In genomic region chr17:56510554-56511342, GRCh38 we compare ENCODE assay signal across 23 cellular contexts.
"Had no signal": no experiment of that assay in that cellular context is flagged by ENCODE, and none has a peak within 500 bp of the region (broad histone marks: within the 10 kb centered on the region; RNA-seq: fewer than 3 reads in every experiment).

No MANE protein-coding gene starts in this region.

- H3K4me1 Mint-ChIP-seq: activated CD4-positive, alpha-beta T cell treated with anti-CD3 and anti-CD28 coated beads, Interleukin-2, amount 10 ng/mL, durations not matched to agents 7 days and 5 days; activated CD8-positive, alpha-beta memory T cell treated with anti-CD3 and anti-CD28 coated beads, Interleukin-2, amount 10 ng/mL, durations not matched to agents 7 days and 5 days; activated naive CD8-positive, alpha-beta T cell treated with anti-CD3 and anti-CD28 coated beads, Interleukin-2, amount 50 U/mL, for 24 hours; naive thymus-derived CD4-positive, alpha-beta T cell had no signal

- H3K36me3 Mint-ChIP-seq: activated CD8-positive, alpha-beta memory T cell treated with anti-CD3 and anti-CD28 coated beads, Interleukin-2, amount 10 ng/mL, durations not matched to agents 7 days and 5 days; naive thymus-derived CD4-positive, alpha-beta T cell; neural progenitor cell had no signal

- H3K9ac ChIP-seq: neural progenitor cell had no signal

- H3K27ac ChIP-seq: cardiac muscle cell, heart right ventricle, neural progenitor cell, tibial nerve, uterus had no signal

- H3K27ac Mint-ChIP-seq: activated CD4-positive, alpha-beta T cell treated with anti-CD3 and anti-CD28 coated beads, Interleukin-2, amount 10 ng/mL, durations not matched to agents 7 days and 5 days; activated CD8-positive, alpha-beta memory T cell treated with anti-CD3 and anti-CD28 coated beads, Interleukin-2, amount 10 ng/mL, durations not matched to agents 7 days and 5 days; activated CD8-positive, alpha-beta T cell treated with anti-CD3 and anti-CD28 coated beads for 36 hours; activated naive CD8-positive, alpha-beta T cell treated with anti-CD3 and anti-CD28 coated beads, Interleukin-2, amount 50 U/mL, for 24 hours; dendritic cell treated with granulocyte-macrophage colony-stimulating factor and Interleukin-4, amounts not matched to agents 40 ng/mL and 50 ng/mL, for 4 days; naive thymus-derived CD4-positive, alpha-beta T cell; neural progenitor cell; stimulated activated naive CD8-positive, alpha-beta T cell treated with anti-CD3 and anti-CD28 coated beads, Interleukin-15, Interleukin-2, amounts not matched to agents 100 ng/mL and 50 ng/mL, for 24 hours had no signal

- H3K9me3 ChIP-seq: heart right ventricle, tibial nerve, uterus had no signal

- H3K4me2 ChIP-seq: neural progenitor cell had no signal

- H3K4me1 ChIP-seq: heart right ventricle, neural progenitor cell, tibial nerve, uterus had no signal

- H3K4me3 ChIP-seq: cardiac muscle cell, heart right ventricle, neural progenitor cell, tibial nerve, uterus had no signal

- H3K4me3 Mint-ChIP-seq: activated CD4-positive, alpha-beta T cell treated with anti-CD3 and anti-CD28 coated beads, Interleukin-2, amount 10 ng/mL, durations not matched to agents 7 days and 5 days; activated CD8-positive, alpha-beta memory T cell treated with anti-CD3 and anti-CD28 coated beads, Interleukin-2, amount 10 ng/mL, durations not matched to agents 7 days and 5 days; activated CD8-positive, alpha-beta T cell treated with anti-CD3 and anti-CD28 coated beads for 36 hours; activated naive CD8-positive, alpha-beta T cell treated with anti-CD3 and anti-CD28 coated beads, Interleukin-2, amount 50 U/mL, for 24 hours; dendritic cell treated with granulocyte-macrophage colony-stimulating factor and Interleukin-4, amounts not matched to agents 40 ng/mL and 50 ng/mL, for 4 days; naive thymus-derived CD4-positive, alpha-beta T cell; neural progenitor cell; stimulated activated naive CD8-positive, alpha-beta T cell treated with anti-CD3 and anti-CD28 coated beads, Interleukin-15, Interleukin-2, amounts not matched to agents 100 ng/mL and 50 ng/mL, for 24 hours had no signal

- H2AFZ ChIP-seq: neural progenitor cell had no signal

- H3K27me3 ChIP-seq: cardiac muscle cell, neural progenitor cell, tibial nerve, uterus had no signal

- H3K9me3 Mint-ChIP-seq: activated CD4-positive, alpha-beta T cell treated with anti-CD3 and anti-CD28 coated beads, Interleukin-2, amount 10 ng/mL, durations not matched to agents 7 days and 5 days; activated CD8-positive, alpha-beta T cell treated with anti-CD3 and anti-CD28 coated beads for 36 hours; activated naive CD8-positive, alpha-beta T cell treated with anti-CD3 and anti-CD28 coated beads, Interleukin-2, amount 50 U/mL, for 24 hours; dendritic cell treated with granulocyte-macrophage colony-stimulating factor and Interleukin-4, amounts not matched to agents 40 ng/mL and 50 ng/mL, for 4 days; naive thymus-derived CD4-positive, alpha-beta T cell; neural progenitor cell; stimulated activated naive CD8-positive, alpha-beta T cell treated with anti-CD3 and anti-CD28 coated beads, Interleukin-15, Interleukin-2, amounts not matched to agents 100 ng/mL and 50 ng/mL, for 24 hours had no signal

- H3K36me3 ChIP-seq: cardiac muscle cell, heart right ventricle, neural progenitor cell, tibial nerve, uterus had no signal

- DNase-seq: activated CD4-positive, alpha-beta T cell treated with anti-CD3 and anti-CD28 coated beads, Interleukin-2, amount 10 ng/mL, durations not matched to agents 7 days and 5 days; activated CD4-positive, CD25-positive, alpha-beta regulatory T cell treated with anti-CD3 and anti-CD28 coated beads, Interleukin-2, amount 50 U/mL, for 72 hours; activated CD8-positive, alpha-beta memory T cell treated with anti-CD3 and anti-CD28 coated beads, Interleukin-2, amount 10 ng/mL, durations not matched to agents 7 days and 5 days; activated CD8-positive, alpha-beta T cell treated with anti-CD3 and anti-CD28 coated beads for 36 hours; activated effector memory CD4-positive, alpha-beta T cell treated with anti-CD3 and anti-CD28 coated beads, Interleukin-2, amount 50 U/mL, for 16 hours; activated naive CD4-positive, alpha-beta T cell treated with anti-CD3 and anti-CD28 coated beads, Interleukin-2, amount 50 U/mL, for 16 hours; activated naive CD8-positive, alpha-beta T cell treated with anti-CD3 and anti-CD28 coated beads, Interleukin-2, amount 50 U/mL, for 24 hours; activated T-cell treated with anti-CD3 and anti-CD28 coated beads for 4 hours; effector CD4-positive, alpha-beta T cell; erythroblast; foreskin fibroblast; heart right ventricle; naive thymus-derived CD4-positive, alpha-beta T cell; retina; stimulated activated CD4-positive, alpha-beta T cell treated with anti-CD3 and anti-CD28 coated beads, Interleukin-4, amount 100 ng/mL, for 24 hours; T-helper 2 cell; uterus had no signal

- ATAC-seq: activated CD8-positive, alpha-beta memory T cell treated with anti-CD3 and anti-CD28 coated beads, Interleukin-2, amount 10 ng/mL, durations not matched to agents 7 days and 5 days; activated CD8-positive, alpha-beta T cell treated with anti-CD3 and anti-CD28 coated beads for 36 hours; activated naive CD8-positive, alpha-beta T cell treated with anti-CD3 and anti-CD28 coated beads, Interleukin-2, amount 50 U/mL, for 24 hours; heart right ventricle; left lobe of liver; naive thymus-derived CD4-positive, alpha-beta T cell had no signal

- H3K27me3 Mint-ChIP-seq: activated naive CD8-positive, alpha-beta T cell treated with anti-CD3 and anti-CD28 coated beads, Interleukin-2, amount 50 U/mL, for 24 hours; dendritic cell treated with granulocyte-macrophage colony-stimulating factor and Interleukin-4, amounts not matched to agents 40 ng/mL and 50 ng/mL, for 4 days; stimulated activated naive CD8-positive, alpha-beta T cell treated with anti-CD3 and anti-CD28 coated beads, Interleukin-15, Interleukin-2, amounts not matched to agents 100 ng/mL and 50 ng/mL, for 24 hours had no signal
